16 cellular contexts compared by ENCODE assay signal in genomic region chr16:27973678-27974077, GRCh38.
DNase-seq lines count a peak whose midpoint lies in the region; ATAC-seq and TF ChIP-seq lines count a peak whose summit lies in the region.
"Had no signal": no experiment of that assay in that cellular context is flagged by ENCODE, and none has a peak within 500 bp of the region (broad histone marks: within the 10 kb centered on the region; RNA-seq: fewer than 3 reads in every experiment).

No MANE protein-coding gene starts in this region.

- CTCF ChIA-PET in activated CD8-positive, alpha-beta T cell treated with anti-CD3 and anti-CD28 coated beads, Interleukin-2, amount 10 ng/mL, durations not matched to agents 7 days and 5 days (lab: Charles Lee): interaction anchor here (0.8 to 4.3 kb wide), 6 partner anchors 9 to 244 kb away, joined by 3 to 103 read pairs (median 14); no protein-coding TSS in a partner anchor
- CTCF ChIA-PET in activated CD8-positive, alpha-beta T cell treated with anti-CD3 and anti-CD28 coated beads for 36 hours (lab: Charles Lee): interaction anchor here (1.7 to 4.0 kb wide), 4 partner anchors 8 to 245 kb away, joined by 8 to 72 read pairs (median 15); no protein-coding TSS in a partner anchor
- CTCF ChIA-PET in MCF 10A (lab: Yijun Ruan, JAX): interaction anchor here (0.7 to 4.4 kb wide), 7 partner anchors 9 to 108 kb away, joined by 3 to 68 read pairs (median 3); no protein-coding TSS in a partner anchor

- DNase-seq in activated CD8-positive, alpha-beta T cell treated with anti-CD3 and anti-CD28 coated beads, Interleukin-2, amount 10 ng/mL, durations not matched to agents 7 days and 5 days: peak; percentile 26
- DNase-seq in activated CD8-positive, alpha-beta T cell treated with anti-CD3 and anti-CD28 coated beads for 36 hours: no peak
- DNase-seq in MG63 (peak; percentile 24), islet precursor cell (peak; percentile 55), NCI-H774 (lab: John Stamatoyannopoulos, UW) (no peak), aorta (no peak), MCF 10A (ENCODE audit: unreplicated experiment) (no peak)
- DNase-seq: activated CD4-positive, alpha-beta T cell treated with anti-CD3 and anti-CD28 coated beads, Interleukin-2, amount 10 ng/mL, durations not matched to agents 7 days and 5 days; activated naive CD8-positive, alpha-beta T cell treated with anti-CD3 and anti-CD28 coated beads, Interleukin-2, amount 50 U/mL, for 24 hours; left lung; SHP77; stimulated activated naive CD4-positive, alpha-beta T cell; T1000 had no signal

- no peak for TF ChIP-seq CTCF in activated CD8-positive, alpha-beta T cell treated with anti-CD3 and anti-CD28 coated beads for 36 hours (IDR thresholded peaks at IDR 0.05)
- no peak for TF ChIP-seq CTCF in MCF 10A (IDR thresholded peaks at IDR 0.05; ENCODE audit: unreplicated experiment)

- peaks cover 7% of the 10 kb centered on the region for H3K4me1 Mint-ChIP-seq in activated CD8-positive, alpha-beta T cell treated with anti-CD3 and anti-CD28 coated beads, Interleukin-2, amount 10 ng/mL, durations not matched to agents 7 days and 5 days (ENCODE audit: low read depth)
- H3K4me1 Mint-ChIP-seq in activated CD8-positive, alpha-beta T cell treated with anti-CD3 and anti-CD28 coated beads for 36 hours (ENCODE audit: low read depth): peaks cover 1% of the 10 kb centered on the region
- no peaks in the 10 kb centered on the region for H3K4me1 Mint-ChIP-seq in MCF 10A (ENCODE audit: insufficient read depth, unreplicated experiment)

- H3K4me3 ChIP-seq in MG63 (no peak overlapping the region), aorta (ENCODE audit: low read length in 2 of 2) (no peak overlapping the region)
- H3K4me3 ChIP-seq: cardiac muscle cell, left lung had no signal

- no peaks in the 10 kb centered on the region for H3K36me3 Mint-ChIP-seq in activated CD8-positive, alpha-beta T cell treated with anti-CD3 and anti-CD28 coated beads, Interleukin-2, amount 10 ng/mL, durations not matched to agents 7 days and 5 days (ENCODE audit: low read depth)
- H3K36me3 Mint-ChIP-seq in activated CD8-positive, alpha-beta T cell treated with anti-CD3 and anti-CD28 coated beads for 36 hours (ENCODE audit: low read depth): no peaks in the 10 kb centered on the region
- no peaks in the 10 kb centered on the region for H3K36me3 Mint-ChIP-seq in MCF 10A (ENCODE audit: insufficient read depth, unreplicated experiment)

- 75 to 78% methylated on average over 7 of the region's 7 CpGs for WGBS in aorta, 2 donors

- H3K27me3 ChIP-seq in MG63 (no peaks in the 10 kb centered on the region), aorta (ENCODE audit: control insufficient read depth in 1 of 2, insufficient read depth in 2 of 2, low read length in 1 of 2) (no peaks in the 10 kb centered on the region)

- H3K4me1 ChIP-seq in aorta (ENCODE audit: control insufficient read depth in 1 of 2, insufficient read depth in 2 of 2, low read length in 2 of 2): no peaks in the 10 kb centered on the region
- H3K4me1 ChIP-seq: left lung, parathyroid adenoma had no signal

- no TSS peak for BruUV-seq in MCF 10A (replicated peaks; lab: Mats Ljungman, UMichigan)

- H3K27me3 Mint-ChIP-seq in activated CD8-positive, alpha-beta T cell treated with anti-CD3 and anti-CD28 coated beads, Interleukin-2, amount 10 ng/mL, durations not matched to agents 7 days and 5 days (ENCODE audit: low read depth): peaks cover 26% of the 10 kb centered on the region
- H3K27me3 Mint-ChIP-seq in activated CD8-positive, alpha-beta T cell treated with anti-CD3 and anti-CD28 coated beads for 36 hours: peaks cover 14% of the 10 kb centered on the region
- peaks cover 17% of the 10 kb centered on the region for H3K27me3 Mint-ChIP-seq in MCF 10A (ENCODE audit: insufficient read depth, unreplicated experiment)

- H3K36me3 ChIP-seq in MG63: no peaks in the 10 kb centered on the region
- no peaks in the 10 kb centered on the region for H3K36me3 ChIP-seq in aorta (ENCODE audit: control insufficient read depth in 1 of 2, insufficient read depth in 2 of 2, low read length in 1 of 2)
- H3K36me3 ChIP-seq: cardiac muscle cell, left lung had no signal

- ATAC-seq in activated CD8-positive, alpha-beta T cell treated with anti-CD3 and anti-CD28 coated beads, Interleukin-2, amount 10 ng/mL, durations not matched to agents 7 days and 5 days: no peak
- no peak for ATAC-seq in activated CD8-positive, alpha-beta T cell treated with anti-CD3 and anti-CD28 coated beads for 36 hours
- ATAC-seq in HG03354 (IDR thresholded peaks at IDR 0.05; ENCODE audit: poor library complexity, severe bottlenecking, unreplicated experiment) (no peak), aorta (ENCODE audit: low FRiP score) (no peak)
- ATAC-seq: activated naive CD8-positive, alpha-beta T cell treated with anti-CD3 and anti-CD28 coated beads, Interleukin-2, amount 50 U/mL, for 24 hours; left lung had no signal

- H3K9me3 Mint-ChIP-seq in activated CD8-positive, alpha-beta T cell treated with anti-CD3 and anti-CD28 coated beads, Interleukin-2, amount 10 ng/mL, durations not matched to agents 7 days and 5 days (ENCODE audit: insufficient read depth): no peaks in the 10 kb centered on the region
- no peaks in the 10 kb centered on the region for H3K9me3 Mint-ChIP-seq in activated CD8-positive, alpha-beta T cell treated with anti-CD3 and anti-CD28 coated beads for 36 hours
- no peaks in the 10 kb centered on the region for H3K9me3 Mint-ChIP-seq in MCF 10A (ENCODE audit: unreplicated experiment)
- H3K9me3 Mint-ChIP-seq: activated CD4-positive, alpha-beta T cell treated with anti-CD3 and anti-CD28 coated beads, Interleukin-2, amount 10 ng/mL, durations not matched to agents 7 days and 5 days; activated naive CD8-positive, alpha-beta T cell treated with anti-CD3 and anti-CD28 coated beads, Interleukin-2, amount 50 U/mL, for 24 hours had no signal

- no peak overlapping the region for H3K27ac Mint-ChIP-seq in activated CD8-positive, alpha-beta T cell treated with anti-CD3 and anti-CD28 coated beads, Interleukin-2, amount 10 ng/mL, durations not matched to agents 7 days and 5 days
- H3K27ac Mint-ChIP-seq in activated CD8-positive, alpha-beta T cell treated with anti-CD3 and anti-CD28 coated beads for 36 hours: no peak overlapping the region
- no peak overlapping the region for H3K27ac Mint-ChIP-seq in MCF 10A (ENCODE audit: low read depth, unreplicated experiment)
- H3K27ac Mint-ChIP-seq: activated CD4-positive, alpha-beta T cell treated with anti-CD3 and anti-CD28 coated beads, Interleukin-2, amount 10 ng/mL, durations not matched to agents 7 days and 5 days; activated naive CD8-positive, alpha-beta T cell treated with anti-CD3 and anti-CD28 coated beads, Interleukin-2, amount 50 U/mL, for 24 hours had no signal

- intact Hi-C loops in activated CD8-positive, alpha-beta T cell treated with anti-CD3 and anti-CD28 coated beads for 36 hours (cut with micrococcal nuclease): loop anchor here (5.0 kb wide), 1 partner anchor 99 kb away; no protein-coding TSS in a partner anchor
- intact Hi-C loops in aorta (cut with DNase I) (loop anchor here in 1 of 2 donors (2.0 kb wide), 1 partner anchor 95 kb away; no protein-coding TSS in a partner anchor), MCF 10A (cut with micrococcal nuclease) (no loop called here)

- POLR2A ChIA-PET in activated CD8-positive, alpha-beta T cell treated with anti-CD3 and anti-CD28 coated beads, Interleukin-2, amount 10 ng/mL, durations not matched to agents 7 days and 5 days (lab: Charles Lee): no interaction called here
- POLR2A ChIA-PET in activated CD8-positive, alpha-beta T cell treated with anti-CD3 and anti-CD28 coated beads for 36 hours (lab: Charles Lee): no interaction called here
- POLR2A ChIA-PET in MCF 10A (lab: Yijun Ruan, JAX): interaction anchor here (2.2 kb wide), 1 partner anchor 97 kb away, joined by 10 read pairs; no protein-coding TSS in a partner anchor

- H3K27ac ChIP-seq in aorta (ENCODE audit: low read depth in 1 of 2, low read length in 2 of 2): no peak overlapping the region
- H3K27ac ChIP-seq: cardiac muscle cell, left lung, parathyroid adenoma had no signal

- no peak overlapping the region for H3K4me3 Mint-ChIP-seq in activated CD8-positive, alpha-beta T cell treated with anti-CD3 and anti-CD28 coated beads, Interleukin-2, amount 10 ng/mL, durations not matched to agents 7 days and 5 days
- no peak overlapping the region for H3K4me3 Mint-ChIP-seq in activated CD8-positive, alpha-beta T cell treated with anti-CD3 and anti-CD28 coated beads for 36 hours
- no peak overlapping the region for H3K4me3 Mint-ChIP-seq in MCF 10A (ENCODE audit: unreplicated experiment)
- H3K4me3 Mint-ChIP-seq: activated CD4-positive, alpha-beta T cell treated with anti-CD3 and anti-CD28 coated beads, Interleukin-2, amount 10 ng/mL, durations not matched to agents 7 days and 5 days; activated naive CD8-positive, alpha-beta T cell treated with anti-CD3 and anti-CD28 coated beads, Interleukin-2, amount 50 U/mL, for 24 hours had no signal

- peaks cover 18% of the 10 kb centered on the region for H3K9me3 ChIP-seq in MG63
- peaks cover 1% of the 10 kb centered on the region for H3K9me3 ChIP-seq in aorta (ENCODE audit: control insufficient read depth, low read length)
- H3K9me3 ChIP-seq: left lung had no signal

Comparison
In these comparisons a context has a peak if more than half of its experiments do, and no peak if none do; other contexts are left out.
1. DNase-seq: peak in activated CD8-positive, alpha-beta T cell treated with anti-CD3 and anti-CD28 coated beads, Interleukin-2, amount 10 ng/mL, durations not matched to agents 7 days and 5 days (single experiment), MG63 (single experiment) and islet precursor cell (single experiment); none in activated CD8-positive, alpha-beta T cell treated with anti-CD3 and anti-CD28 coated beads for 36 hours (single experiment), NCI-H774 (single experiment), aorta (0 of 2) and MCF 10A (single experiment).